Comparison of ENCODE assay signal across 11 cellular contexts in genomic region chr4:139560396-139561084, GRCh38. TPM values are rescaled to one million over a fixed set of nuclear protein-coding genes. Genes with fewer than 3 reads are reported as not detected.
DNase-seq lines count a peak whose midpoint lies in the region; ATAC-seq lines count a peak whose summit lies in the region.
"Had no signal": no experiment of that assay in that cellular context is flagged by ENCODE, and none has a peak within 500 bp of the region (broad histone marks: within the 10 kb centered on the region; RNA-seq: fewer than 3 reads in every experiment).

No MANE protein-coding gene starts in this region.

- peak overlapping the region; percentile 81 to 92 (median 85) for H3K4me3 Mint-ChIP-seq in IgD-negative memory B cell
- H3K4me3 Mint-ChIP-seq in activated CD8-positive, alpha-beta T cell treated with anti-CD3 and anti-CD28 coated beads, Interleukin-2, amount 10 ng/mL, durations not matched to agents 7 days and 5 days = peak overlapping the region; percentile 6
- peak overlapping the region in 2 of 10 donors; percentile 3 to 25 for H3K4me3 Mint-ChIP-seq in naive thymus-derived CD4-positive, alpha-beta T cell

- peak; percentile 16 for ATAC-seq in activated CD8-positive, alpha-beta T cell treated with anti-CD3 and anti-CD28 coated beads, Interleukin-2, amount 10 ng/mL, durations not matched to agents 7 days and 5 days
- peak; percentile 65 for ATAC-seq in naive thymus-derived CD4-positive, alpha-beta T cell

- peaks cover 9 to 13% of the 10 kb centered on the region in 2 donors for H3K4me1 ChIP-seq in naive thymus-derived CD4-positive, alpha-beta T cell (ENCODE audit: control insufficient read depth in 2 of 2, insufficient read depth in 2 of 2, low read length in 2 of 2)

- H3K27ac Mint-ChIP-seq in IgD-negative memory B cell = peak overlapping the region; percentile 88 to 97 (median 95)
- peak overlapping the region; percentile 81 for H3K27ac Mint-ChIP-seq in activated CD8-positive, alpha-beta T cell treated with anti-CD3 and anti-CD28 coated beads, Interleukin-2, amount 10 ng/mL, durations not matched to agents 7 days and 5 days
- peak overlapping the region; percentile 57 to 87 (median 82) for H3K27ac Mint-ChIP-seq in naive thymus-derived CD4-positive, alpha-beta T cell

- H3K9me3 Mint-ChIP-seq in IgD-negative memory B cell = peaks cover 0 to 2% (median 0%) of the 10 kb centered on the region in 3 donors
- H3K9me3 Mint-ChIP-seq in activated CD8-positive, alpha-beta T cell treated with anti-CD3 and anti-CD28 coated beads, Interleukin-2, amount 10 ng/mL, durations not matched to agents 7 days and 5 days (ENCODE audit: insufficient read depth) = no peaks in the 10 kb centered on the region
- no peaks in the 10 kb centered on the region for H3K9me3 Mint-ChIP-seq in naive thymus-derived CD4-positive, alpha-beta T cell

- no peaks in the 10 kb centered on the region for H3K36me3 Mint-ChIP-seq in IgD-negative memory B cell
- peaks cover 2% of the 10 kb centered on the region for H3K36me3 Mint-ChIP-seq in activated CD8-positive, alpha-beta T cell treated with anti-CD3 and anti-CD28 coated beads, Interleukin-2, amount 10 ng/mL, durations not matched to agents 7 days and 5 days (ENCODE audit: low read depth)
- peaks cover 0 to 4% (median 0%) of the 10 kb centered on the region in 5 donors for H3K36me3 Mint-ChIP-seq in naive thymus-derived CD4-positive, alpha-beta T cell

- CTCF ChIA-PET in activated CD8-positive, alpha-beta T cell treated with anti-CD3 and anti-CD28 coated beads, Interleukin-2, amount 10 ng/mL, durations not matched to agents 7 days and 5 days (lab: Charles Lee) = interaction anchor here (1.3 kb wide), 1 partner anchor 43 kb away, joined by 4 read pairs; no protein-coding TSS in a partner anchor
- CTCF ChIA-PET in naive thymus-derived CD4-positive, alpha-beta T cell (lab: Charles Lee) = interaction anchor here (1.4 kb wide), 1 partner anchor 461 kb away, joined by 3 read pairs; no protein-coding TSS in a partner anchor

- peaks cover 14 to 18% (median 14%) of the 10 kb centered on the region in 3 donors for H3K4me1 Mint-ChIP-seq in IgD-negative memory B cell
- peaks cover 42% of the 10 kb centered on the region for H3K4me1 Mint-ChIP-seq in activated CD8-positive, alpha-beta T cell treated with anti-CD3 and anti-CD28 coated beads, Interleukin-2, amount 10 ng/mL, durations not matched to agents 7 days and 5 days (ENCODE audit: low read depth)
- H3K4me1 Mint-ChIP-seq in naive thymus-derived CD4-positive, alpha-beta T cell = peaks cover 18 to 38% (median 30%) of the 10 kb centered on the region in 7 donors

- H3K4me3 ChIP-seq in naive thymus-derived CD4-positive, alpha-beta T cell (ENCODE audit: low read length) = no peak overlapping the region
- H3K4me3 ChIP-seq: cardiac muscle cell had no signal

- no peaks in the 10 kb centered on the region for H3K27me3 ChIP-seq in naive thymus-derived CD4-positive, alpha-beta T cell (ENCODE audit: control insufficient read depth in 2 of 2, insufficient read depth in 2 of 2, low read length in 2 of 2)

- peaks cover 1% of the 10 kb centered on the region for H3K27me3 Mint-ChIP-seq in IgD-negative memory B cell
- H3K27me3 Mint-ChIP-seq in activated CD8-positive, alpha-beta T cell treated with anti-CD3 and anti-CD28 coated beads, Interleukin-2, amount 10 ng/mL, durations not matched to agents 7 days and 5 days (ENCODE audit: low read depth) = peaks cover 6% of the 10 kb centered on the region
- H3K27me3 Mint-ChIP-seq in naive thymus-derived CD4-positive, alpha-beta T cell = peaks cover 0 to 11% (median 0%) of the 10 kb centered on the region in 5 donors

- DNase-seq in DMS153 (lab: John Stamatoyannopoulos, UW) (peak; percentile 59), NCI-H2171 (lab: John Stamatoyannopoulos, UW) (no peak), NCI-H1694 treated with DMSO at 0.1 percent for 48 hours (lab: John Stamatoyannopoulos, UW) (no peak), HuH-7.5 (ENCODE audit: low spot score) (no peak), NCI-H128 (lab: John Stamatoyannopoulos, UW; ENCODE audit: unreplicated experiment) (no peak)
- peak; percentile 28 for DNase-seq in activated CD8-positive, alpha-beta T cell treated with anti-CD3 and anti-CD28 coated beads, Interleukin-2, amount 10 ng/mL, durations not matched to agents 7 days and 5 days
- DNase-seq in naive thymus-derived CD4-positive, alpha-beta T cell = peak in 6 of 9 donors; percentile 9 to 54 (median 22)
- DNase-seq: stimulated activated naive CD4-positive, alpha-beta T cell treated with Interleukin-2 at 50 U/mL for 16 hours had no signal

- H3K36me3 ChIP-seq in naive thymus-derived CD4-positive, alpha-beta T cell (ENCODE audit: control insufficient read depth in 2 of 3, insufficient read depth in 3 of 3, low read length in 3 of 3) = peaks cover 0 to 4% (median 0%) of the 10 kb centered on the region in 3 experiments
- H3K36me3 ChIP-seq: cardiac muscle cell had no signal

- no peaks in the 10 kb centered on the region for H3K9me3 ChIP-seq in naive thymus-derived CD4-positive, alpha-beta T cell (ENCODE audit: control insufficient read depth in 2 of 3, low read length in 3 of 3)
- H3K9me3 ChIP-seq: SK-N-SH had no signal

- H3K27ac ChIP-seq in naive thymus-derived CD4-positive, alpha-beta T cell (ENCODE audit: low read depth, low read length) = no peak overlapping the region
- H3K27ac ChIP-seq: cardiac muscle cell had no signal

- POLR2A ChIA-PET in activated CD8-positive, alpha-beta T cell treated with anti-CD3 and anti-CD28 coated beads, Interleukin-2, amount 10 ng/mL, durations not matched to agents 7 days and 5 days (lab: Charles Lee) = interaction anchor here (0.8 kb wide), 1 partner anchor 57 kb away, joined by 3 read pairs; no protein-coding TSS in a partner anchor
- POLR2A ChIA-PET in naive thymus-derived CD4-positive, alpha-beta T cell (lab: Charles Lee) = no interaction called here

- intact Hi-C loops in naive thymus-derived CD4-positive, alpha-beta T cell (cut with micrococcal nuclease) = no loop called here

RNA-seq across cellular contexts. Expression of gene SETD7, which starts 4.5 kb away (rescaled TPM):
- 2.0 TPM for polyA plus RNA-seq in IgD-negative memory B cell
- 1 to 10 TPM; 7.2 to 7.4 TPM for total RNA-seq in activated CD8-positive, alpha-beta T cell treated with anti-CD3 and anti-CD28 coated beads, Interleukin-2, amount 10 ng/mL, durations not matched to agents 7 days and 5 days
- 10 to 100 TPM in 2 of 5 experiments, 1 to 10 TPM in 3; 7.4 to 16.7 (median 9.4) TPM for total RNA-seq in naive thymus-derived CD4-positive, alpha-beta T cell
- polyA plus RNA-seq in naive thymus-derived CD4-positive, alpha-beta T cell = 1 to 10 TPM; 1.0 to 2.8 TPM

Comparison
In these comparisons a context has a peak if more than half of its experiments do, and no peak if none do; other contexts are left out.
1. DNase-seq: peak in DMS153 (single experiment), activated CD8-positive, alpha-beta T cell treated with anti-CD3 and anti-CD28 coated beads, Interleukin-2, amount 10 ng/mL, durations not matched to agents 7 days and 5 days (single experiment) and naive thymus-derived CD4-positive, alpha-beta T cell (6 of 9); none in NCI-H2171 (single experiment), NCI-H1694 treated with DMSO at 0.1 percent for 48 hours (single experiment), HuH-7.5 (single experiment) and NCI-H128 (single experiment).
2. Peak in every context shown above with its lines, with median percentiles within 50 percentile points of each other: H3K27ac Mint-ChIP-seq.